8 cellular contexts compared by ENCODE assay signal in the genomic region with DNA sequence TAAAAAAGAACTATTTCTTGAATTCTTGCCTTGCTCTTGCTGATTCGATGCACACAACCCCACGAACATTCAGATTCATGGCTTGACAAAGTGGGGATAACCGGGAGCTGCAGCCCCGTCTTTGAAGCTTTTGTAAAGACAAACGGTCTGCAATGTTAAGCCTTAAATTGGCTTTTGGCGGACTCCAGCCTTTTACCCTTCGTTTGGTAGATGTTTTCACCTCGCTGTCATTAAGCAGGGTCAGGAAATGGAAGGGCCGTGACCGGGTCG.
DNase-seq lines count a peak whose midpoint lies in the region; ATAC-seq lines count a peak whose summit lies in the region.

No MANE protein-coding gene starts in this region.

- DNase-seq in activated T-cell treated with anti-CD3 and anti-CD28 coated beads, Interleukin-2, amount 50 U/mL, for 24 hours, result no peak
- DNase-seq in activated T-cell treated with anti-CD3 and anti-CD28 coated beads, Interleukin-2, amount 50 U/mL, for 1 hour, result no peak
- DNase-seq in SW480 (ENCODE audit: low spot score), result peak; percentile 51
- peak; percentile 34 for DNase-seq in fibroblast of peridontal ligament (ENCODE audit: extremely low read depth)
- no peak for DNase-seq in iPS-NIHi7 (ENCODE audit: extremely low spot score)
- no peak for DNase-seq in NCI-H128 (lab: John Stamatoyannopoulos, UW; ENCODE audit: unreplicated experiment)

- no peaks in the 10 kb centered on the region for H3K27me3 ChIP-seq in rectal smooth muscle tissue (ENCODE audit: control insufficient read depth, insufficient read depth, low read length)

- peak overlapping the region; percentile 47 for H3K9ac ChIP-seq in rectal smooth muscle tissue (ENCODE audit: low read length)

- H3K36me3 Mint-ChIP-seq in activated T-cell treated with anti-CD3 and anti-CD28 coated beads, Interleukin-2, amount 50 U/mL, for 24 hours (ENCODE audit: low read depth), result peaks cover 32% of the 10 kb centered on the region

- no peaks in the 10 kb centered on the region for H3K36me3 ChIP-seq in rectal smooth muscle tissue (ENCODE audit: control insufficient read depth, insufficient read depth, low read length)

- peaks cover 9% of the 10 kb centered on the region for H3K4me1 ChIP-seq in rectal smooth muscle tissue (ENCODE audit: control insufficient read depth, insufficient read depth, low read length)

- H3K4me3 Mint-ChIP-seq in activated T-cell treated with anti-CD3 and anti-CD28 coated beads, Interleukin-2, amount 50 U/mL, for 24 hours, result peak overlapping the region; percentile 92

- no peak for ATAC-seq in GM18868 (IDR thresholded peaks at IDR 0.05; ENCODE audit: unreplicated experiment)

- peaks cover 57% of the 10 kb centered on the region for H3K4me1 Mint-ChIP-seq in activated T-cell treated with anti-CD3 and anti-CD28 coated beads, Interleukin-2, amount 50 U/mL, for 24 hours (ENCODE audit: low read depth)

- H3K27ac Mint-ChIP-seq in activated T-cell treated with anti-CD3 and anti-CD28 coated beads, Interleukin-2, amount 50 U/mL, for 24 hours, result peak overlapping the region; percentile 94

- H3K27ac ChIP-seq in rectal smooth muscle tissue (ENCODE audit: low read depth, low read length), result peak overlapping the region; percentile 68

- peak overlapping the region; percentile 95 for H3K4me3 ChIP-seq in rectal smooth muscle tissue (ENCODE audit: low read length)

- no peaks in the 10 kb centered on the region for H3K9me3 Mint-ChIP-seq in activated T-cell treated with anti-CD3 and anti-CD28 coated beads, Interleukin-2, amount 50 U/mL, for 24 hours

- H3K27me3 Mint-ChIP-seq in activated T-cell treated with anti-CD3 and anti-CD28 coated beads, Interleukin-2, amount 50 U/mL, for 24 hours, result no peaks in the 10 kb centered on the region

Comparison
In these comparisons a context has a peak if more than half of its experiments do, and no peak if none do; other contexts are left out.
1. DNase-seq: peak in SW480 (single experiment) and fibroblast of peridontal ligament (single experiment); none in activated T-cell treated with anti-CD3 and anti-CD28 coated beads, Interleukin-2, amount 50 U/mL, for 24 hours (single experiment), activated T-cell treated with anti-CD3 and anti-CD28 coated beads, Interleukin-2, amount 50 U/mL, for 1 hour (single experiment), iPS-NIHi7 (single experiment) and NCI-H128 (single experiment).